In genomic region chr15:73228128-73228646, GRCh38 we compare ENCODE assay signal across 17 cellular contexts.
"Had no signal": no experiment of that assay in that cellular context is flagged by ENCODE, and none has a peak within 500 bp of the region (broad histone marks: within the 10 kb centered on the region; RNA-seq: fewer than 3 reads in every experiment).

No MANE protein-coding gene starts in this region.

- H3K4me1 ChIP-seq: lower lobe of right lung, thyroid gland had no signal

- H3K4me3 ChIP-seq: lower lobe of right lung, thyroid gland had no signal

- FAIRE-seq: urothelium cell line had no signal

- H3K27me3 Mint-ChIP-seq: activated naive CD8-positive, alpha-beta T cell; effector memory CD8-positive, alpha-beta T cell had no signal

- ATAC-seq: activated CD8-positive, alpha-beta T cell treated with anti-CD3 and anti-CD28 coated beads, Interleukin-2, amount 10 ng/mL, durations not matched to agents 7 days and 5 days; activated T-cell treated with anti-CD3 and anti-CD28 coated beads, Interleukin-2, amount 50 U/mL, for 4 hours; effector memory CD8-positive, alpha-beta T cell; lower lobe of right lung had no signal

- H3K9me3 ChIP-seq: lower lobe of right lung, thyroid gland had no signal

- H3K4me1 Mint-ChIP-seq: mesothelial cell of epicardium had no signal

- H3K36me3 ChIP-seq: lower lobe of right lung, thyroid gland had no signal

- H3K4me3 Mint-ChIP-seq: activated CD4-positive, alpha-beta T cell treated with anti-CD3 and anti-CD28 coated beads, Interleukin-2, amount 10 ng/mL, durations not matched to agents 24 days and 14 days; activated CD8-positive, alpha-beta T cell treated with anti-CD3 and anti-CD28 coated beads, Interleukin-2, amount 10 ng/mL, durations not matched to agents 7 days and 5 days; activated naive CD8-positive, alpha-beta T cell; activated T-cell treated with anti-CD3 and anti-CD28 coated beads, Interleukin-2, amount 50 U/mL, for 4 hours; effector memory CD8-positive, alpha-beta T cell; mesothelial cell of epicardium; nephron had no signal

- H3K9me3 Mint-ChIP-seq: activated CD4-positive, alpha-beta T cell treated with anti-CD3 and anti-CD28 coated beads, Interleukin-2, amount 10 ng/mL, durations not matched to agents 24 days and 14 days; activated T-cell treated with anti-CD3 and anti-CD28 coated beads, Interleukin-2, amount 50 U/mL, for 4 hours; effector memory CD8-positive, alpha-beta T cell had no signal

- H3K27ac ChIP-seq: lower lobe of right lung, thyroid gland had no signal

- H3K27ac Mint-ChIP-seq: activated CD4-positive, alpha-beta T cell treated with anti-CD3 and anti-CD28 coated beads, Interleukin-2, amount 10 ng/mL, durations not matched to agents 24 days and 14 days; activated CD8-positive, alpha-beta T cell treated with anti-CD3 and anti-CD28 coated beads, Interleukin-2, amount 10 ng/mL, durations not matched to agents 7 days and 5 days; activated naive CD8-positive, alpha-beta T cell; effector memory CD8-positive, alpha-beta T cell; mesothelial cell of epicardium; nephron had no signal

- H3K27me3 ChIP-seq: thyroid gland had no signal

- DNase-seq: activated CD4-positive, alpha-beta T cell treated with anti-CD3 and anti-CD28 coated beads, Interleukin-2, amount 10 ng/mL, durations not matched to agents 24 days and 14 days; activated CD8-positive, alpha-beta memory T cell treated with anti-CD3 and anti-CD28 coated beads, Interleukin-2, amount 50 U/mL, for 4 hours; activated CD8-positive, alpha-beta T cell treated with anti-CD3 and anti-CD28 coated beads, Interleukin-2, amount 10 ng/mL, durations not matched to agents 7 days and 5 days; activated effector memory CD4-positive, alpha-beta T cell treated with anti-CD3 and anti-CD28 coated beads, Interleukin-2, amount 50 U/mL, for 16 hours; activated T-cell treated with anti-CD3 and anti-CD28 coated beads, Interleukin-2, amount 50 U/mL, for 4 hours; amniotic stem cell; effector memory CD8-positive, alpha-beta T cell; hippocampal formation; islet precursor cell; lower lobe of right lung; stimulated activated CD4-positive, alpha-beta T cell treated with anti-CD3 and anti-CD28 coated beads, Interleukin-2, amount 100 ng/mL, for 24 hours; stimulated activated naive CD4-positive, alpha-beta T cell treated with Interleukin-2 at 50 U/mL for 16 hours; thyroid gland had no signal
